In the genomic region with DNA sequence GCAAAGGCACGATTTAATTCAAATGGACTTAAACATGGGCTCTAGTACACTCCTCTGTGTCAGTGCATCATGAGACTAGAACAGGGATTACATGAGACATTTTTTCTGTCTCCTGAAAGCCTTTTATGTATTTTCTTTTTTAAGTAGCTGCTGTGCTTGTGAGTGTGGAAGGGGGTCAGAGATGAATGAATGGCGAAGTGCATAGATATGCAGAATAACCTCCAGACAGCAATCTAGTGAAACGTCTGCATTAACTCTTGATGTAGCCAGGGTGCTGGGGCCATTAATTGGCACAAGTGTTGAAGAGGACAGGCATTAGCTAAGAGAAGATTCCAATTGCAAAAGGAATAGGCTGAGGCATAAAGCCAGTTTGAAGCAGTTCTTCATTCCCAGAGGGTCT, we compare ENCODE assay signal across 28 cellular contexts.
"Had no signal": no experiment of that assay in that cellular context is flagged by ENCODE, and none has a peak within 500 bp of the region (broad histone marks: within the 10 kb centered on the region; RNA-seq: fewer than 3 reads in every experiment).

No MANE protein-coding gene starts in this region.

- H3K9me3 Mint-ChIP-seq: stimulated activated effector memory CD8-positive, alpha-beta T cell treated with anti-CD3 and anti-CD28 coated beads, Interleukin-12 subunit alpha, Interleukin-12 subunit beta, amount 100 ng/mL, for 72 hours; stimulated activated naive CD8-positive, alpha-beta T cell treated with anti-CD3 and anti-CD28 coated beads, Interleukin-15, amount 100 ng/mL, for 72 hours; stimulated activated naive CD8-positive, alpha-beta T cell treated with anti-CD3 and anti-CD28 coated beads, Interleukin-15, Interleukin-2, amounts not matched to agents 100 ng/mL and 50 ng/mL, for 24 hours; type B pancreatic cell had no signal

- H3K4me3 ChIP-seq: stomach, suprapubic skin, testis, thoracic aorta, thyroid gland, tibial artery, tibial nerve, transverse colon, upper lobe of left lung, upper lobe of right lung, uterus, vagina had no signal

- DNase-seq: stimulated activated CD4-positive, alpha-beta T cell treated with anti-CD3 and anti-CD28 coated beads, Interleukin-2, amount 100 ng/mL, for 48 hours; stimulated activated CD4-positive, alpha-beta T cell treated with anti-CD3 and anti-CD28 coated beads, Interleukin-4, amount 100 ng/mL, for 1 hour; stimulated activated CD4-positive, alpha-beta T cell treated with anti-CD3 and anti-CD28 coated beads, Interleukin-4, amount 100 ng/mL, for 24 hours; stimulated activated CD4-positive, alpha-beta T cell treated with anti-CD3 and anti-CD28 coated beads, Interleukin-4, amount 100 ng/mL, for 4 hours; stimulated activated CD8-positive, alpha-beta memory T cell treated with anti-CD3 and anti-CD28 coated beads, Interleukin-4, amount 100 ng/mL, for 48 hours; stimulated activated naive B cell treated with anti-CD40 and anti-IgM and Interleukin-4, amounts not matched to agents 10 μg/mL and 1 μg/mL and 100 μg/mL, for 72 hours; stimulated activated naive CD4-positive, alpha-beta T cell; stimulated activated naive CD4-positive, alpha-beta T cell treated with Interleukin-2 at 50 U/mL for 16 hours; stimulated activated naive CD8-positive, alpha-beta T cell treated with anti-CD3 and anti-CD28 coated beads, Interleukin-15, amount 100 ng/mL, for 72 hours; stimulated activated naive CD8-positive, alpha-beta T cell treated with anti-CD3 and anti-CD28 coated beads, Interleukin-15, Interleukin-2, amounts not matched to agents 100 U/mL and 50 U/mL, for 24 hours; stomach; substantia nigra; testis; thyroid gland; tibial artery; transverse colon; trophoblast cell; upper lobe of left lung; upper lobe of right lung; uterus had no signal

- H3K4me1 ChIP-seq: stomach, suprapubic skin, testis, thyroid gland, tibial artery, transverse colon, uterus, vagina had no signal

- H3K36me3 ChIP-seq: stomach, suprapubic skin, thoracic aorta, thyroid gland, tibial artery, tibial nerve, transverse colon, upper lobe of left lung, upper lobe of right lung, uterus, vagina had no signal

- H3K27ac ChIP-seq: stomach, suprapubic skin, testis, thoracic aorta, thyroid gland, tibial artery, tibial nerve, transverse colon, upper lobe of left lung, upper lobe of right lung, uterus, vagina had no signal

- ATAC-seq: stimulated activated effector memory CD8-positive, alpha-beta T cell treated with anti-CD3 and anti-CD28 coated beads, Interleukin-12 subunit alpha, Interleukin-12 subunit beta, amount 100 ng/mL, for 72 hours; stimulated activated memory B cell treated with anti-CD40 and anti-IgM and Interleukin-4, amounts not matched to agents 10 μg/mL and 1 μg/mL and 100 μg/mL, for 72 hours; stimulated activated naive B cell treated with anti-CD40 and anti-IgM and Interleukin-4, amounts not matched to agents 10 μg/mL and 1 μg/mL and 100 μg/mL, for 72 hours; stimulated activated naive CD8-positive, alpha-beta T cell treated with anti-CD3 and anti-CD28 coated beads, Interleukin-15, amount 100 ng/mL, for 72 hours; stimulated activated naive CD8-positive, alpha-beta T cell treated with anti-CD3 and anti-CD28 coated beads, Interleukin-15, Interleukin-2, amounts not matched to agents 100 U/mL and 50 U/mL, for 24 hours; upper lobe of right lung had no signal

- H3K4me3 Mint-ChIP-seq: stimulated activated effector memory CD8-positive, alpha-beta T cell treated with anti-CD3 and anti-CD28 coated beads, Interleukin-12 subunit alpha, Interleukin-12 subunit beta, amount 100 ng/mL, for 72 hours; stimulated activated memory B cell treated with anti-CD40 and anti-IgM and Interleukin-4, amounts not matched to agents 10 μg/mL and 1 μg/mL and 100 μg/mL, for 72 hours; stimulated activated naive B cell treated with anti-CD40 and anti-IgM and Interleukin-4, amounts not matched to agents 10 μg/mL and 1 μg/mL and 100 μg/mL, for 72 hours; stimulated activated naive CD8-positive, alpha-beta T cell treated with anti-CD3 and anti-CD28 coated beads, Interleukin-15, amount 100 ng/mL, for 72 hours; stimulated activated naive CD8-positive, alpha-beta T cell treated with anti-CD3 and anti-CD28 coated beads, Interleukin-15, Interleukin-2, amounts not matched to agents 100 ng/mL and 50 ng/mL, for 24 hours; type B pancreatic cell had no signal

- H3K36me3 Mint-ChIP-seq: stimulated activated effector memory CD8-positive, alpha-beta T cell treated with anti-CD3 and anti-CD28 coated beads, Interleukin-12 subunit alpha, Interleukin-12 subunit beta, amount 100 ng/mL, for 72 hours; stimulated activated memory B cell treated with anti-CD40 and anti-IgM and Interleukin-4, amounts not matched to agents 10 μg/mL and 1 μg/mL and 100 μg/mL, for 72 hours; stimulated activated naive B cell treated with anti-CD40 and anti-IgM and Interleukin-4, amounts not matched to agents 10 μg/mL and 1 μg/mL and 100 μg/mL, for 72 hours; type B pancreatic cell had no signal

- H3K9me3 ChIP-seq: stomach, suprapubic skin, testis, thoracic aorta, thyroid gland, tibial artery, transverse colon, upper lobe of left lung, upper lobe of right lung, uterus, vagina had no signal

- H3K4me1 Mint-ChIP-seq: stimulated activated memory B cell treated with anti-CD40 and anti-IgM and Interleukin-4, amounts not matched to agents 10 μg/mL and 1 μg/mL and 100 μg/mL, for 72 hours; stimulated activated naive B cell treated with anti-CD40 and anti-IgM and Interleukin-4, amounts not matched to agents 10 μg/mL and 1 μg/mL and 100 μg/mL, for 72 hours; stimulated activated naive CD8-positive, alpha-beta T cell treated with anti-CD3 and anti-CD28 coated beads, Interleukin-15, amount 100 ng/mL, for 72 hours had no signal

- H3K27ac Mint-ChIP-seq: stimulated activated effector memory CD8-positive, alpha-beta T cell treated with anti-CD3 and anti-CD28 coated beads, Interleukin-12 subunit alpha, Interleukin-12 subunit beta, amount 100 ng/mL, for 72 hours; stimulated activated memory B cell treated with anti-CD40 and anti-IgM and Interleukin-4, amounts not matched to agents 10 μg/mL and 1 μg/mL and 100 μg/mL, for 72 hours; stimulated activated naive B cell treated with anti-CD40 and anti-IgM and Interleukin-4, amounts not matched to agents 10 μg/mL and 1 μg/mL and 100 μg/mL, for 72 hours; stimulated activated naive CD8-positive, alpha-beta T cell treated with anti-CD3 and anti-CD28 coated beads, Interleukin-15, amount 100 ng/mL, for 72 hours; stimulated activated naive CD8-positive, alpha-beta T cell treated with anti-CD3 and anti-CD28 coated beads, Interleukin-15, Interleukin-2, amounts not matched to agents 100 ng/mL and 50 ng/mL, for 24 hours; type B pancreatic cell had no signal

- H3K27me3 ChIP-seq: suprapubic skin, testis, thyroid gland, upper lobe of left lung, uterus, vagina had no signal
